ENCODE assay signal across 24 cellular contexts in the genomic region with DNA sequence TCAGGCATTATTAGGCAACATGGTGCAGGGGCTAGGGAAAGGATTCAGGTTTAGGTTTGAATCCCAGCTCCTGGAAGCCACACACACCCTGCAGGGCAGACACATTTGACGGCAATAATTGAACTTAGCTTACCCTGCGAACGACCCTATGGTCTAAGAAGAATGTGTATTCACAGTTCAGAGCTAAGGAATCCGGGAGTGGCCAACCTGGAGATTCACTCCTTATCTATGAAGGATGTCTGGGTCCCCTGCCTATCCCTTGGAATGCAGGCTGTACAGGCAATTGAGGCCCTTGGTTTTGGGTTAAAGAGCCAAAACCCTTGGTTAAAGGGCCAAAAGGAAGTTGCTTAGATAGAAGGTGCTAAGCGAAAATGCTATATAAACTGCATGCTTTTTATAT. TPM values are rescaled to one million over a fixed set of nuclear protein-coding genes. Genes with fewer than 3 reads are reported as not detected.
DNase-seq lines count a peak whose midpoint lies in the region; ATAC-seq and TF ChIP-seq lines count a peak whose summit lies in the region.
"Had no signal": no experiment of that assay in that cellular context is flagged by ENCODE, and none has a peak within 500 bp of the region (broad histone marks: within the 10 kb centered on the region; RNA-seq: fewer than 3 reads in every experiment).

No MANE protein-coding gene starts in this region.

- intact Hi-C loops in Caco-2 (cut with micrococcal nuclease; ENCODE audit: unreplicated experiment) (loop anchor here (1.0 to 5.0 kb wide), 3 partner anchors 26 to 79 kb away; no protein-coding TSS in a partner anchor), PC-9 (cut with micrococcal nuclease; ENCODE audit: unreplicated experiment) (loop anchor here (1.0 to 5.0 kb wide), 3 partner anchors 29 to 722 kb away; no protein-coding TSS in a partner anchor)

- no TSS peak for BruUV-seq in Caco-2 (replicated peaks; lab: Mats Ljungman, UMichigan)
- BruUV-seq in PC-9 (replicated peaks; lab: Mats Ljungman, UMichigan), result no TSS peak

- H3K36me3 Mint-ChIP-seq in Caco-2 (ENCODE audit: insufficient read depth, unreplicated experiment), result no peaks in the 10 kb centered on the region
- H3K36me3 Mint-ChIP-seq in stimulated activated effector memory CD8-positive, alpha-beta T cell treated with anti-CD3 and anti-CD28 coated beads, Interleukin-12 subunit alpha, Interleukin-12 subunit beta, amount 100 ng/mL, for 72 hours, result no peaks in the 10 kb centered on the region
- H3K36me3 Mint-ChIP-seq: T-cell had no signal

- no peak overlapping the region for H3K4ac ChIP-seq in trophoblast cell (ENCODE audit: low read depth, low read length)

- H3K4me3 Mint-ChIP-seq in Caco-2 (ENCODE audit: unreplicated experiment), result no peak overlapping the region
- no peak overlapping the region for H3K4me3 Mint-ChIP-seq in stimulated activated effector memory CD8-positive, alpha-beta T cell treated with anti-CD3 and anti-CD28 coated beads, Interleukin-12 subunit alpha, Interleukin-12 subunit beta, amount 100 ng/mL, for 72 hours
- H3K4me3 Mint-ChIP-seq: B cell, CD14-positive monocyte, HFFc6, T-cell had no signal

- no peak overlapping the region for H3K14ac ChIP-seq in trophoblast cell (ENCODE audit: low read length)

- H3K27me3 ChIP-seq in Caco-2 (replicated peaks; ENCODE audit: control insufficient read depth, insufficient read depth, low read length) (no peaks in the 10 kb centered on the region), PC-9 (ENCODE audit: insufficient read depth, low read depth) (no peaks in the 10 kb centered on the region), trophoblast cell (ENCODE audit: insufficient read depth, low read length) (peaks cover 5% of the 10 kb centered on the region)
- H3K27me3 ChIP-seq: Peyer's patch, SJCRH30 had no signal

- H4K12ac ChIP-seq in trophoblast cell (ENCODE audit: low read depth, low read length), result no peak overlapping the region

- no peak overlapping the region for H3K23ac ChIP-seq in trophoblast cell (ENCODE audit: low read length)

- POLR2A ChIA-PET in Caco-2 (lab: Charles Lee), result interaction anchor here (0.6 to 0.8 kb wide), 2 partner anchors 71 to 228 kb away, joined by 4 to 10 read pairs; no protein-coding TSS in a partner anchor
- POLR2A ChIA-PET in PC-9 (lab: Charles Lee; ENCODE audit: unreplicated experiment), result interaction anchor here (0.5 to 1.3 kb wide), 9 partner anchors 27 to 251 kb away, joined by 3 to 61 read pairs (median 6); no protein-coding TSS in a partner anchor

- peak overlapping the region; percentile 55 for H3K27ac Mint-ChIP-seq in Caco-2 (ENCODE audit: unreplicated experiment)
- no peak overlapping the region for H3K27ac Mint-ChIP-seq in stimulated activated effector memory CD8-positive, alpha-beta T cell treated with anti-CD3 and anti-CD28 coated beads, Interleukin-12 subunit alpha, Interleukin-12 subunit beta, amount 100 ng/mL, for 72 hours
- H3K27ac Mint-ChIP-seq: B cell, CD14-positive monocyte, HFFc6, T-cell had no signal

- no peaks in the 10 kb centered on the region for H3K9me2 ChIP-seq in PC-9 (ENCODE audit: insufficient read depth)

- H4K8ac ChIP-seq in trophoblast cell (ENCODE audit: low read depth, low read length), result no peak overlapping the region

- DNase-seq in Caco-2 (peak; percentile 59 to 81), PC-9 (peak; percentile 65 to 71), iris pigment epithelial cell (ENCODE audit: low read depth) (peak; percentile 35), trophoblast cell (peak; percentile 45 to 47), epidermal melanocyte (ENCODE audit: insufficient read length, low spot score) (no peak), medulla oblongata (ENCODE audit: extremely low spot score) (no peak)
- DNase-seq in stimulated activated effector memory CD8-positive, alpha-beta T cell treated with anti-CD3 and anti-CD28 coated beads, Interleukin-12 subunit alpha, Interleukin-12 subunit beta, amount 100 ng/mL, for 72 hours (ENCODE audit: low spot score in 2 of 2), result no peak
- DNase-seq: DMS79 treated with DMSO at 0.1 percent for 48 hours; H7; HFFc6; KBM-7; NCI-H1105 treated with DMSO at 0.1 percent for 48 hours; NCI-H2029 treated with DMSO at 0.1 percent for 48 hours; NCI-H345; NCI-H524; NCI-H774; NK-92 treated with Interleukin-12 subunit alpha and Interleukin-12 subunit beta, amount 100 ng/mL, for 24 hours; Peyer's patch; SJCRH30; T-cell had no signal

- no peak overlapping the region for H2BK12ac ChIP-seq in trophoblast cell (ENCODE audit: low read length)

- H3K4me2 ChIP-seq in PC-9 (peak overlapping the region; percentile 4; the same call in 1 of the 2 replicates), trophoblast cell (ENCODE audit: low read length) (no peak overlapping the region)

- H3K27me3 Mint-ChIP-seq in Caco-2 (ENCODE audit: insufficient read depth, unreplicated experiment), result no peaks in the 10 kb centered on the region

- no peaks in the 10 kb centered on the region for H4K20me1 ChIP-seq in PC-9 (ENCODE audit: insufficient read depth)

- no peak overlapping the region for H2BK5ac ChIP-seq in trophoblast cell (ENCODE audit: low read depth, low read length, poor library complexity)

- H2BK120ac ChIP-seq in trophoblast cell (ENCODE audit: insufficient read depth, low read length, poor library complexity), result no peak overlapping the region

- H3K4me3 ChIP-seq in Caco-2 (ENCODE audit: low read depth, low read length), result no peak overlapping the region
- H3K4me3 ChIP-seq in PC-9, result no peak overlapping the region
- no peak overlapping the region for H3K4me3 ChIP-seq in trophoblast cell (ENCODE audit: low read depth, low read length)
- H3K4me3 ChIP-seq: Peyer's patch, SJCRH30 had no signal

- H3K9ac ChIP-seq in trophoblast cell (ENCODE audit: low read length), result no peak overlapping the region

- WGBS in trophoblast cell (ENCODE audit: extremely low coverage, insufficient coverage, insufficient read length), result no CpG with 5 or more reads among the region's 5 CpGs

- H3K79me2 ChIP-seq in PC-9 (ENCODE audit: low read depth) (0 out of 2 replicates have a peak, but pooled peaks cover 8% of the 10 kb centered on the region), trophoblast cell (ENCODE audit: control insufficient read depth, insufficient read depth, low read length, poor library complexity) (peaks cover 5% of the 10 kb centered on the region)

- H3F3A ChIP-seq in PC-9 (ENCODE audit: insufficient read depth, low read depth), result peaks cover 12% of the 10 kb centered on the region

- no peak overlapping the region for H2AK5ac ChIP-seq in trophoblast cell (ENCODE audit: low read length)

- peaks cover 7% of the 10 kb centered on the region for H3K79me1 ChIP-seq in trophoblast cell (ENCODE audit: low read length)

- H3K4me1 Mint-ChIP-seq in Caco-2 (ENCODE audit: low read depth, unreplicated experiment), result no peaks in the 10 kb centered on the region
- H3K4me1 Mint-ChIP-seq in stimulated activated effector memory CD8-positive, alpha-beta T cell treated with anti-CD3 and anti-CD28 coated beads, Interleukin-12 subunit alpha, Interleukin-12 subunit beta, amount 100 ng/mL, for 72 hours, result no peaks in the 10 kb centered on the region

- no peak for TF ChIP-seq CTCF in Caco-2 (IDR thresholded peaks at IDR 0.05; ENCODE audit: insufficient read depth in 1 of 2, low read depth in 1 of 2, low read length in 1 of 2, severe bottlenecking in 1 of 2, unreplicated experiment in 1 of 2)
- no peak for TF ChIP-seq CTCF in PC-9 (conservative IDR thresholded peaks at IDR 0.05)

- CTCF ChIA-PET in Caco-2 (lab: Charles Lee) (interaction anchor here (1.1 kb wide), 1 partner anchor 79 kb away, joined by 3 read pairs; no protein-coding TSS in a partner anchor), PC-9 (lab: Charles Lee) (interaction anchor here (0.5 to 1.1 kb wide), 3 partner anchors 29 to 77 kb away, joined by 3 to 4 read pairs (median 3); no protein-coding TSS in a partner anchor)

- no peak for ATAC-seq in stimulated activated effector memory CD8-positive, alpha-beta T cell treated with anti-CD3 and anti-CD28 coated beads, Interleukin-12 subunit alpha, Interleukin-12 subunit beta, amount 100 ng/mL, for 72 hours
- no peak for ATAC-seq in GM19395 (IDR thresholded peaks at IDR 0.05; ENCODE audit: unreplicated experiment)
- ATAC-seq: T-cell had no signal

- H3K4me1 ChIP-seq in Caco-2, result peaks cover 31% of the 10 kb centered on the region
- peaks cover 33% of the 10 kb centered on the region for H3K4me1 ChIP-seq in PC-9 (replicated peaks; ENCODE audit: insufficient read depth)
- H3K4me1 ChIP-seq in trophoblast cell (ENCODE audit: control insufficient read depth in 1 of 2, insufficient read depth in 2 of 2, low read length in 2 of 2), result peaks cover 2 to 13% of the 10 kb centered on the region in 2 experiments

- no peak overlapping the region for H3K18ac ChIP-seq in trophoblast cell (ENCODE audit: low read length)

- peaks cover 10% of the 10 kb centered on the region for H3K9me3 Mint-ChIP-seq in Caco-2 (ENCODE audit: unreplicated experiment)
- peaks cover 6% of the 10 kb centered on the region for H3K9me3 Mint-ChIP-seq in stimulated activated effector memory CD8-positive, alpha-beta T cell treated with anti-CD3 and anti-CD28 coated beads, Interleukin-12 subunit alpha, Interleukin-12 subunit beta, amount 100 ng/mL, for 72 hours

- no peak overlapping the region for H3K27ac ChIP-seq in PC-9
- no peak overlapping the region for H3K27ac ChIP-seq in trophoblast cell (ENCODE audit: low read depth, low read length)
- H3K27ac ChIP-seq: HL-60, Peyer's patch, SJCRH30 had no signal

- no peak overlapping the region for H4K91ac ChIP-seq in trophoblast cell (ENCODE audit: low read depth, low read length)

- H2AFZ ChIP-seq in PC-9 (no peak overlapping the region), trophoblast cell (ENCODE audit: insufficient read depth, low read length, poor library complexity) (no peak overlapping the region)

- H3K36me3 ChIP-seq in Caco-2 (ENCODE audit: control insufficient read depth, insufficient read depth, low read length) (no peaks in the 10 kb centered on the region), PC-9 (ENCODE audit: low read depth) (no peaks in the 10 kb centered on the region), trophoblast cell (ENCODE audit: control insufficient read depth in 1 of 2, insufficient read depth in 2 of 2, low read length in 2 of 2) (no peaks in the 10 kb centered on the region)
- H3K36me3 ChIP-seq: Peyer's patch, SJCRH30 had no signal

- H3K9me3 ChIP-seq in Caco-2 (peaks cover 6% of the 10 kb centered on the region), PC-9 (ENCODE audit: insufficient read depth, low read depth) (no peaks in the 10 kb centered on the region), trophoblast cell (ENCODE audit: insufficient read depth, low read depth, low read length) (peaks cover 3% of the 10 kb centered on the region)
- H3K9me3 ChIP-seq: Peyer's patch, SJCRH30 had no signal

RNA-seq across cellular contexts. Expression of a gene that starts 2.9 kb away (rescaled TPM):
- total RNA-seq in Caco-2 (2022) (4.2 and 4.6 TPM in 2 replicates), PC-9 (2021) (36.6 and 45.2 TPM in 2 replicates)
- 3.4 and 3.9 TPM in 2 replicates for polyA plus RNA-seq in trophoblast cell (2013)
- total RNA-seq: HFFc6 had no signal

RNA-seq across cellular contexts. Expression of a gene that starts 51.3 kb away (rescaled TPM):
- total RNA-seq in Caco-2 (2022) (24.5 TPM in 2 replicates), PC-9 (2021) (117 and 142 TPM in 2 replicates)
- 12.7 and 13.3 TPM in 2 replicates for polyA plus RNA-seq in trophoblast cell (2013)

Comparison
In these comparisons a context has a peak if more than half of its experiments do, and no peak if none do; other contexts are left out.
1. DNase-seq: peak in Caco-2 (2 of 2), PC-9 (2 of 2), iris pigment epithelial cell (single experiment) and trophoblast cell (2 of 2); none in epidermal melanocyte (single experiment), stimulated activated effector memory CD8-positive, alpha-beta T cell treated with anti-CD3 and anti-CD28 coated beads, Interleukin-12 subunit alpha, Interleukin-12 subunit beta, amount 100 ng/mL, for 72 hours (0 of 2) and medulla oblongata (single experiment).